ENCODE assay signal across 16 cellular contexts in the genomic region with DNA sequence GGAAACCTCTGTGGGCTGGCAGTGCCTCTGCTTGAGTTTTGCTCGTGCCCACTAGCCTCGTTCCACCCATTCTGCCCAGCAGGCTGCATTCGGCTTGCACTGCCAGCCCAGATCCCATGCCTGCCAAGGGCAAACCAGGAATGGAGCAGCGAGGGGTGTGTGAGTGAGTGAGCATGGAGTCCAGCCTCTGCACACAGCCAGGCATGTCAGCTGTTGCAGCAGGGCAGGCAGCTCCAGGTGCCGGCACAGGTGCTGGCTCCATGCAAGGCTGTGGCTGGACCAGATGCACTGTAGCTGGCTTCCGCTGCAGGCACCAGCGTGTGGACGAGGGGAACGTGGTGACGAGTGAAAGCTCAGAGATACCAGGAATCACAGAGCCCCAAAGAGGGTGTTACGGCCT.
"Had no signal": no experiment of that assay in that cellular context is flagged by ENCODE, and none has a peak within 500 bp of the region (broad histone marks: within the 10 kb centered on the region; RNA-seq: fewer than 3 reads in every experiment).

No MANE protein-coding gene starts in this region.

- H3K4me1 ChIP-seq: gastrocnemius medialis had no signal

- ATAC-seq: activated CD8-positive, alpha-beta T cell treated with anti-CD3 and anti-CD28 coated beads, Interleukin-2, amount 10 ng/mL, durations not matched to agents 7 days and 5 days; gastrocnemius medialis; stimulated activated memory B cell treated with anti-CD40 and anti-IgM and Interleukin-4, amounts not matched to agents 10 μg/mL and 1 μg/mL and 100 μg/mL, for 72 hours had no signal

- H3K27ac Mint-ChIP-seq: activated naive CD4-positive, alpha-beta T cell treated with anti-CD3 and anti-CD28 coated beads, Interleukin-2, amount 10 ng/mL, durations not matched to agents 7 days and 5 days; mesothelial cell of epicardium had no signal

- H3K9me3 ChIP-seq: gastrocnemius medialis, right atrium auricular region had no signal

- H3K9me3 Mint-ChIP-seq: activated naive CD4-positive, alpha-beta T cell treated with anti-CD3 and anti-CD28 coated beads, Interleukin-2, amount 10 ng/mL, durations not matched to agents 7 days and 5 days; mesothelial cell of epicardium; stimulated activated memory B cell treated with anti-CD40 and anti-IgM and Interleukin-4, amounts not matched to agents 10 μg/mL and 1 μg/mL and 100 μg/mL, for 72 hours had no signal

- H3K4me3 ChIP-seq: coronary artery, gastrocnemius medialis, right atrium auricular region had no signal

- DNase-seq: activated CD4-positive, alpha-beta T cell treated with anti-CD3 and anti-CD28 coated beads for 4 hours; activated CD8-positive, alpha-beta T cell treated with anti-CD3 and anti-CD28 coated beads, Interleukin-2, amount 10 ng/mL, durations not matched to agents 7 days and 5 days; activated naive CD4-positive, alpha-beta T cell treated with anti-CD3 and anti-CD28 coated beads, Interleukin-2, amount 10 ng/mL, durations not matched to agents 7 days and 5 days; aorta; effector CD8-positive, alpha-beta T cell; gastrocnemius medialis; kidney; small intestine; SW 1271; T-helper 9 cell; trophoblast cell had no signal

- H3K27ac ChIP-seq: coronary artery, gastrocnemius medialis, right atrium auricular region, VCaP had no signal

- H3K4me1 Mint-ChIP-seq: mesothelial cell of epicardium had no signal

- H3K36me3 ChIP-seq: gastrocnemius medialis had no signal

- H3K4me3 Mint-ChIP-seq: mesothelial cell of epicardium had no signal

- H3K36me3 Mint-ChIP-seq: activated naive CD4-positive, alpha-beta T cell treated with anti-CD3 and anti-CD28 coated beads, Interleukin-2, amount 10 ng/mL, durations not matched to agents 7 days and 5 days; mesothelial cell of epicardium; stimulated activated memory B cell treated with anti-CD40 and anti-IgM and Interleukin-4, amounts not matched to agents 10 μg/mL and 1 μg/mL and 100 μg/mL, for 72 hours had no signal

- H3K27me3 ChIP-seq: gastrocnemius medialis, right atrium auricular region had no signal

- H3K27me3 Mint-ChIP-seq: activated naive CD4-positive, alpha-beta T cell treated with anti-CD3 and anti-CD28 coated beads, Interleukin-2, amount 10 ng/mL, durations not matched to agents 7 days and 5 days; stimulated activated memory B cell treated with anti-CD40 and anti-IgM and Interleukin-4, amounts not matched to agents 10 μg/mL and 1 μg/mL and 100 μg/mL, for 72 hours had no signal
